Comparison of ENCODE assay signal across 15 cellular contexts in the genomic region with DNA sequence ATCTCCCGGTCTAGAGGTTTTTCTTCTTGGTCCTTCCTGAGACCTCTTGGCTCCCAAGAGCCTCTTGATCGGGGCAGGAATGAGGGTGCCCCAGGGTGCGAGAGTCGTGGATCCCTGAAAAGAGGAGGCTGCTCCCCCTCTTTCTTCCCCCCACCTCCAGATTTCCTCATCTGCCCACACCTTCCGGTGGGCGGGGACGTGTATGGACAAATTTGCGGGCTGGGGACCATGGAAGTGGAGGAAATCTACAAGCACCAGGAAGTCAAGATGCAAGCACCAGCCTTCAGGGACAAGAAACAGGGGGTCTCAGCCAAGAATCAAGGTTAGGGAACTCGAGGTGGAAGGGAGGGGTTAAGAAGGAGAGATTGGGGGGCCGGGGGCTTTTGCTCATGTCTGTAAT. TPM values are rescaled to one million over a fixed set of nuclear protein-coding genes. Genes with fewer than 3 reads are reported as not detected.
A peak's percentile ranks its signal among the peaks of the same experiment; 100 is the strongest.
DNase-seq lines count a peak whose midpoint lies in the region; ATAC-seq and TF ChIP-seq lines count a peak whose summit lies in the region.
"Had no signal": no experiment of that assay in that cellular context is flagged by ENCODE, and none has a peak within 500 bp of the region (broad histone marks: within the 10 kb centered on the region; RNA-seq: fewer than 3 reads in every experiment).

A gene with protein sequence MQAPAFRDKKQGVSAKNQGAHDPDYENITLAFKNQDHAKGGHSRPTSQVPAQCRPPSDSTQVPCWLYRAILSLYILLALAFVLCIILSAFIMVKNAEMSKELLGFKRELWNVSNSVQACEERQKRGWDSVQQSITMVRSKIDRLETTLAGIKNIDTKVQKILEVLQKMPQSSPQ (plus strand): TSS at position 237 of the 400 bp plus-strand sequence. CDS start 31 bp downstream, at position 268.

- peaks cover 10% of the 10 kb centered on the region; the same call in 1 of the 2 replicates for H3K79me2 ChIP-seq in OCI-LY7 (ENCODE audit: insufficient read depth, low read depth, low read length)

- H2AFZ ChIP-seq in OCI-LY7 (ENCODE audit: low read length) = peak within 1 kb of the TSS; percentile 77

- H3K27me3 Mint-ChIP-seq in CD4-positive, alpha-beta T cell = peaks cover 57% of the 10 kb centered on the region

- POLR2A ChIA-PET in CD4-positive, alpha-beta T cell (lab: Charles Lee) = no interaction called here
- POLR2A ChIA-PET in OCI-LY7 (lab: Charles Lee) = no interaction called here

- H3K4me3 Mint-ChIP-seq in CD4-positive, alpha-beta T cell = peak within 1 kb of the TSS; percentile 16

- H3K9me2 ChIP-seq in OCI-LY7 (ENCODE audit: insufficient read depth, low read length) = no peaks in the 10 kb centered on the region

- no peak within 1 kb of the TSS for H3K27ac Mint-ChIP-seq in CD4-positive, alpha-beta T cell

- TF ChIP-seq CTCF in CD4-positive, alpha-beta T cell (IDR thresholded peaks at IDR 0.05) = no peak
- no peak for TF ChIP-seq CTCF in OCI-LY7 (conservative IDR thresholded peaks at IDR 0.05; ENCODE audit: low read length)
- no peak for TF ChIP-seq CTCF in left lung (IDR thresholded peaks at IDR 0.05)

- peaks cover 52% of the 10 kb centered on the region for H3K4me1 Mint-ChIP-seq in CD4-positive, alpha-beta T cell (ENCODE audit: low read depth)

- H3K4me3 ChIP-seq in OCI-LY7 (ENCODE audit: low read depth, low read length, poor library complexity, severe bottlenecking) = peak within 1 kb of the TSS; percentile 52
- peak within 1 kb of the TSS in 1 of 2 donors; percentile 96 for H3K4me3 ChIP-seq in left lung
- H3K4me3 ChIP-seq: psoas muscle had no signal

- H3K4me1 ChIP-seq in OCI-LY7 (ENCODE audit: insufficient read depth, low read length, poor library complexity, severe bottlenecking) = peaks cover 43% of the 10 kb centered on the region
- peaks cover 0 to 37% of the 10 kb centered on the region in 2 donors for H3K4me1 ChIP-seq in left lung
- H3K4me1 ChIP-seq: psoas muscle had no signal

- peaks cover under 1% of the 10 kb centered on the region; the same call in 1 of the 2 replicates for H3K36me3 ChIP-seq in OCI-LY7 (ENCODE audit: insufficient read depth, low read length)
- H3K36me3 ChIP-seq in left lung = peaks cover 0 to 10% of the 10 kb centered on the region in 2 donors

- no peak for ATAC-seq in CD4-positive, alpha-beta T cell (ENCODE audit: poor library complexity)
- ATAC-seq in left lung (no peak), HG03378 (IDR thresholded peaks at IDR 0.05; ENCODE audit: unreplicated experiment) (no peak), GM21515 (IDR thresholded peaks at IDR 0.05; ENCODE audit: unreplicated experiment) (no peak)
- ATAC-seq: psoas muscle, SK-N-SH treated with all-trans-retinoic acid at 6 μM for 48 hours had no signal

- DNase-seq in AML-193 (lab: John Stamatoyannopoulos, UW) (peak; percentile 67 to 68), OCI-LY7 (ENCODE audit: low spot score) (no peak), left lung (peak in 1 of 2 donors; percentile 90), nucleus accumbens (lab: John Stamatoyannopoulos, UW) (no peak), NCI-H2029 treated with DMSO at 0.1 percent for 48 hours (lab: John Stamatoyannopoulos, UW) (no peak)
- no peak for DNase-seq in CD4-positive, alpha-beta T cell
- DNase-seq: activated CD4-positive, CD25-positive, alpha-beta regulatory T cell; amniotic stem cell; psoas muscle; stimulated activated CD4-positive, alpha-beta T cell treated with anti-CD3 and anti-CD28 coated beads, Interleukin-15, amount 100 ng/mL, for 24 hours had no signal

- CTCF ChIA-PET in CD4-positive, alpha-beta T cell (lab: Charles Lee) = no interaction called here
- CTCF ChIA-PET in OCI-LY7 (lab: Charles Lee; ENCODE audit: unreplicated experiment) = no interaction called here

- no peaks in the 10 kb centered on the region for H4K20me1 ChIP-seq in OCI-LY7 (ENCODE audit: insufficient read depth, low read length)

- peaks cover 9% of the 10 kb centered on the region for H3K36me3 Mint-ChIP-seq in CD4-positive, alpha-beta T cell (ENCODE audit: low read depth)

- no TSS peak for BruUV-seq in OCI-LY7 (replicated peaks; lab: Mats Ljungman, UMichigan)

- no peak within 1 kb of the TSS for H3K27ac ChIP-seq in CD4-positive, alpha-beta T cell (ENCODE audit: low read depth, low read length)
- no peak within 1 kb of the TSS for H3K27ac ChIP-seq in OCI-LY7 (ENCODE audit: low read depth, low read length, poor library complexity, severe bottlenecking)
- peak within 1 kb of the TSS in 1 of 2 donors; percentile 98 for H3K27ac ChIP-seq in left lung
- H3K27ac ChIP-seq: psoas muscle had no signal

- peaks cover 16% of the 10 kb centered on the region for H3K27me3 ChIP-seq in CD4-positive, alpha-beta T cell (ENCODE audit: control insufficient read depth, insufficient read depth, low read length)
- peaks cover 0 to 41% of the 10 kb centered on the region in 2 donors for H3K27me3 ChIP-seq in left lung

- H3K9me3 Mint-ChIP-seq in CD4-positive, alpha-beta T cell = no peaks in the 10 kb centered on the region

- no peaks in the 10 kb centered on the region for H3K9me3 ChIP-seq in CD4-positive, alpha-beta T cell (ENCODE audit: control insufficient read depth, low read length)
- H3K9me3 ChIP-seq in OCI-LY7 (ENCODE audit: low read length) = no peaks in the 10 kb centered on the region
- H3K9me3 ChIP-seq in left lung = peaks cover 0 to 1% of the 10 kb centered on the region in 2 donors
- H3K9me3 ChIP-seq: psoas muscle had no signal

- peak within 1 kb of the TSS; percentile 77 for H3K4me2 ChIP-seq in OCI-LY7 (ENCODE audit: low read length)

- intact Hi-C loops in CD4-positive, alpha-beta T cell (cut with DNase I, micrococcal nuclease) = no loop called here
- intact Hi-C loops in OCI-LY7 (cut with micrococcal nuclease; ENCODE audit: unreplicated experiment) (no loop called here), left lung (cut with DNase I) (no loop called here)

RNA-seq across cellular contexts. Expression of the gene that starts here (rescaled TPM):
- total RNA-seq in CD4-positive, alpha-beta T cell = under 1 TPM in 1 of 2 experiments, not detected in 1; 0.38 TPM
- 0.22 and 0.28 TPM in 2 replicates for total RNA-seq in OCI-LY7 (2014; rRNA removed; shearing (Covaris generic))
- not detected in 2 replicates for total RNA-seq in OCI-LY7 (2022)
- 100 to 1,000 TPM in 1 of 2 donors, 10 to 100 TPM in 1; 26.4 to 112 TPM for total RNA-seq in left lung
- total RNA-seq: cerebellum, temporal lobe had no signal

Comparison
In these comparisons a context has a peak if more than half of its experiments do, and no peak if none do; other contexts are left out.
1. RNA of the gene that starts here (total RNA-seq): 26.4 to 112 TPM in left lung; 0.38 TPM in CD4-positive, alpha-beta T cell and 0.22 to 0.28 TPM in OCI-LY7; every median in the first group is over 10 times any median in the second.
2. DNase-seq: peak in AML-193 (2 of 2); none in CD4-positive, alpha-beta T cell (0 of 10), OCI-LY7 (single experiment), nucleus accumbens (0 of 56) and NCI-H2029 treated with DMSO at 0.1 percent for 48 hours (single experiment).